In the genomic region with DNA sequence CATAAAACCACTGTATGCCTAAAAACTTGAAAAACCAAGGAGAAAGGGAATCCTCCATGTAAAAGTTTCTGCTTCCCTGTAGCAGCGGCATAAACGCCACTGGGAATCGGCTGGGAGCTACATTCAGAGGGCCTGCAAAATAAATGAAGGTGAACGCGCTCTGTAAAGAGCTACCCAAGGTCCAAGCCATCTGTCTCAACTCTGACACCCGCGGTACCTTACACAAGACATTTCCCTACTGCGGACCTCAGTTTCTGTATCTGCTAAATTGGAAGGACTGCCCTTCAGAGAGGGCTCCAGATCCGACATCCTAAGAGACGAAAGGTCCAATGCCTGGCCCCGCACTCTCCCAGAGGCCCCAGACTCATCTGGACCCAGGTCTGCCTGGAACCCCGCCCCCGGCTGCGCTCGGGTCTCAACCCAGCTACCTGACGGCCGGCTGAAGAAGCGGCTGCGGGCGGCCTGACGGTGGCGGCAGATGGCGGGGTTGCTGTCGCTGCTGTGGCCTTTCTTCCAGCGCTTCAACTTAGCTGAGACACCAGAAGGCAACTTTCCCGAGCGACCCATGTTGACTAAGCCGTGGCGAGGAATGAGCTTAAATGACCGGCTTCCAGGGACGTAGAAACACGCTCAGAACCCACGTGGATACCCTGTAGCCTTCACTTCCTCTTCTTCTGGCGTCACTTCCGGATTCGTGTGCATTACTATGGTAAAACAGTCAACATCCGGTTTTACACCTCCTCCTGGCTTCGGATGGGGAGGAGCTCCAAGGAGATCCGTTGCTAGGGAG, we compare ENCODE assay signal across 1 cellular context.
TF ChIP-seq lines count a peak whose summit lies in the region.

A gene with protein sequence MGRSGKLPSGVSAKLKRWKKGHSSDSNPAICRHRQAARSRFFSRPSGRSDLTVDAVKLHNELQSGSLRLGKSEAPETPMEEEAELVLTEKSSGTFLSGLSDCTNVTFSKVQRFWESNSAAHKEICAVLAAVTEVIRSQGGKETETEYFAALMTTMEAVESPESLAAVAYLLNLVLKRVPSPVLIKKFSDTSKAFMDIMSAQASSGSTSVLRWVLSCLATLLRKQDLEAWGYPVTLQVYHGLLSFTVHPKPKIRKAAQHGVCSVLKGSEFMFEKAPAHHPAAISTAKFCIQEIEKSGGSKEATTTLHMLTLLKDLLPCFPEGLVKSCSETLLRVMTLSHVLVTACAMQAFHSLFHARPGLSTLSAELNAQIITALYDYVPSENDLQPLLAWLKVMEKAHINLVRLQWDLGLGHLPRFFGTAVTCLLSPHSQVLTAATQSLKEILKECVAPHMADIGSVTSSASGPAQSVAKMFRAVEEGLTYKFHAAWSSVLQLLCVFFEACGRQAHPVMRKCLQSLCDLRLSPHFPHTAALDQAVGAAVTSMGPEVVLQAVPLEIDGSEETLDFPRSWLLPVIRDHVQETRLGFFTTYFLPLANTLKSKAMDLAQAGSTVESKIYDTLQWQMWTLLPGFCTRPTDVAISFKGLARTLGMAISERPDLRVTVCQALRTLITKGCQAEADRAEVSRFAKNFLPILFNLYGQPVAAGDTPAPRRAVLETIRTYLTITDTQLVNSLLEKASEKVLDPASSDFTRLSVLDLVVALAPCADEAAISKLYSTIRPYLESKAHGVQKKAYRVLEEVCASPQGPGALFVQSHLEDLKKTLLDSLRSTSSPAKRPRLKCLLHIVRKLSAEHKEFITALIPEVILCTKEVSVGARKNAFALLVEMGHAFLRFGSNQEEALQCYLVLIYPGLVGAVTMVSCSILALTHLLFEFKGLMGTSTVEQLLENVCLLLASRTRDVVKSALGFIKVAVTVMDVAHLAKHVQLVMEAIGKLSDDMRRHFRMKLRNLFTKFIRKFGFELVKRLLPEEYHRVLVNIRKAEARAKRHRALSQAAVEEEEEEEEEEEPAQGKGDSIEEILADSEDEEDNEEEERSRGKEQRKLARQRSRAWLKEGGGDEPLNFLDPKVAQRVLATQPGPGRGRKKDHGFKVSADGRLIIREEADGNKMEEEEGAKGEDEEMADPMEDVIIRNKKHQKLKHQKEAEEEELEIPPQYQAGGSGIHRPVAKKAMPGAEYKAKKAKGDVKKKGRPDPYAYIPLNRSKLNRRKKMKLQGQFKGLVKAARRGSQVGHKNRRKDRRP (N-terminal part only) (minus strand): TSS at position 676 of the 790 bp plus-strand sequence. CDS start 109 bp downstream, at position 567.

TF ChIP-seq in K562, 482 proteins besides CTCF, POLR2A, EP300 and RAD21 (continued from another document and continues in another):
- TF ChIP-seq, protein P1, sequence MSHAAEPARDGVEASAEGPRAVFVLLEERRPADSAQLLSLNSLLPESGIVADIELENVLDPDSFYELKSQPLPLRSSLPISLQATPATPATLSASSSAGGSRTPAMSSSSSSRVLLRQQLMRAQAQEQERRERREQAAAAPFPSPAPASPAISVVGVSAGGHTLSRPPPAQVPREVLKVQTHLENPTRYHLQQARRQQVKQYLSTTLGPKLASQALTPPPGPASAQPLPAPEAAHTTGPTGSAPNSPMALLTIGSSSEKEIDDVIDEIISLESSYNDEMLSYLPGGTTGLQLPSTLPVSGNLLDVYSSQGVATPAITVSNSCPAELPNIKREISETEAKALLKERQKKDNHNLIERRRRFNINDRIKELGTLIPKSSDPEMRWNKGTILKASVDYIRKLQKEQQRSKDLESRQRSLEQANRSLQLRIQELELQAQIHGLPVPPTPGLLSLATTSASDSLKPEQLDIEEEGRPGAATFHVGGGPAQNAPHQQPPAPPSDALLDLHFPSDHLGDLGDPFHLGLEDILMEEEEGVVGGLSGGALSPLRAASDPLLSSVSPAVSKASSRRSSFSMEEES (CRISPR knock-in tag; IDR thresholded peaks at IDR 0.05): no peak
- TF ChIP-seq RBM15 (IDR thresholded peaks at IDR 0.05; ENCODE audit: insufficient read depth, low read length) (no peak), ZNF12 (CRISPR knock-in tag; IDR thresholded peaks at IDR 0.05) (no peak), MYNN (IDR thresholded peaks at IDR 0.05) (no peak; the same call in 1 of the 2 replicates), MYNN (CRISPR knock-in tag; IDR thresholded peaks at IDR 0.05) (no peak), ZNF263 (CRISPR knock-in tag; IDR thresholded peaks at IDR 0.05; ENCODE audit: borderline replicate concordance) (no peak), IFI16 (CRISPR knock-in tag; IDR thresholded peaks at IDR 0.05) (no peak)
- TF ChIP-seq, protein P2, sequence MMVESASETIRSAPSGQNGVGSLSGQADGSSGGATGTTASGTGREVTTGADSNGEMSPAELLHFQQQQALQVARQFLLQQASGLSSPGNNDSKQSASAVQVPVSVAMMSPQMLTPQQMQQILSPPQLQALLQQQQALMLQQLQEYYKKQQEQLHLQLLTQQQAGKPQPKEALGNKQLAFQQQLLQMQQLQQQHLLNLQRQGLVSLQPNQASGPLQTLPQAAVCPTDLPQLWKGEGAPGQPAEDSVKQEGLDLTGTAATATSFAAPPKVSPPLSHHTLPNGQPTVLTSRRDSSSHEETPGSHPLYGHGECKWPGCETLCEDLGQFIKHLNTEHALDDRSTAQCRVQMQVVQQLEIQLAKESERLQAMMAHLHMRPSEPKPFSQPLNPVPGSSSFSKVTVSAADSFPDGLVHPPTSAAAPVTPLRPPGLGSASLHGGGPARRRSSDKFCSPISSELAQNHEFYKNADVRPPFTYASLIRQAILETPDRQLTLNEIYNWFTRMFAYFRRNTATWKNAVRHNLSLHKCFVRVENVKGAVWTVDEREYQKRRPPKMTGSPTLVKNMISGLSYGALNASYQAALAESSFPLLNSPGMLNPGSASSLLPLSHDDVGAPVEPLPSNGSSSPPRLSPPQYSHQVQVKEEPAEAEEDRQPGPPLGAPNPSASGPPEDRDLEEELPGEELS (CRISPR knock-in tag; IDR thresholded peaks at IDR 0.05; ENCODE audit: borderline replicate concordance): no peak
- TF ChIP-seq, protein P3, sequence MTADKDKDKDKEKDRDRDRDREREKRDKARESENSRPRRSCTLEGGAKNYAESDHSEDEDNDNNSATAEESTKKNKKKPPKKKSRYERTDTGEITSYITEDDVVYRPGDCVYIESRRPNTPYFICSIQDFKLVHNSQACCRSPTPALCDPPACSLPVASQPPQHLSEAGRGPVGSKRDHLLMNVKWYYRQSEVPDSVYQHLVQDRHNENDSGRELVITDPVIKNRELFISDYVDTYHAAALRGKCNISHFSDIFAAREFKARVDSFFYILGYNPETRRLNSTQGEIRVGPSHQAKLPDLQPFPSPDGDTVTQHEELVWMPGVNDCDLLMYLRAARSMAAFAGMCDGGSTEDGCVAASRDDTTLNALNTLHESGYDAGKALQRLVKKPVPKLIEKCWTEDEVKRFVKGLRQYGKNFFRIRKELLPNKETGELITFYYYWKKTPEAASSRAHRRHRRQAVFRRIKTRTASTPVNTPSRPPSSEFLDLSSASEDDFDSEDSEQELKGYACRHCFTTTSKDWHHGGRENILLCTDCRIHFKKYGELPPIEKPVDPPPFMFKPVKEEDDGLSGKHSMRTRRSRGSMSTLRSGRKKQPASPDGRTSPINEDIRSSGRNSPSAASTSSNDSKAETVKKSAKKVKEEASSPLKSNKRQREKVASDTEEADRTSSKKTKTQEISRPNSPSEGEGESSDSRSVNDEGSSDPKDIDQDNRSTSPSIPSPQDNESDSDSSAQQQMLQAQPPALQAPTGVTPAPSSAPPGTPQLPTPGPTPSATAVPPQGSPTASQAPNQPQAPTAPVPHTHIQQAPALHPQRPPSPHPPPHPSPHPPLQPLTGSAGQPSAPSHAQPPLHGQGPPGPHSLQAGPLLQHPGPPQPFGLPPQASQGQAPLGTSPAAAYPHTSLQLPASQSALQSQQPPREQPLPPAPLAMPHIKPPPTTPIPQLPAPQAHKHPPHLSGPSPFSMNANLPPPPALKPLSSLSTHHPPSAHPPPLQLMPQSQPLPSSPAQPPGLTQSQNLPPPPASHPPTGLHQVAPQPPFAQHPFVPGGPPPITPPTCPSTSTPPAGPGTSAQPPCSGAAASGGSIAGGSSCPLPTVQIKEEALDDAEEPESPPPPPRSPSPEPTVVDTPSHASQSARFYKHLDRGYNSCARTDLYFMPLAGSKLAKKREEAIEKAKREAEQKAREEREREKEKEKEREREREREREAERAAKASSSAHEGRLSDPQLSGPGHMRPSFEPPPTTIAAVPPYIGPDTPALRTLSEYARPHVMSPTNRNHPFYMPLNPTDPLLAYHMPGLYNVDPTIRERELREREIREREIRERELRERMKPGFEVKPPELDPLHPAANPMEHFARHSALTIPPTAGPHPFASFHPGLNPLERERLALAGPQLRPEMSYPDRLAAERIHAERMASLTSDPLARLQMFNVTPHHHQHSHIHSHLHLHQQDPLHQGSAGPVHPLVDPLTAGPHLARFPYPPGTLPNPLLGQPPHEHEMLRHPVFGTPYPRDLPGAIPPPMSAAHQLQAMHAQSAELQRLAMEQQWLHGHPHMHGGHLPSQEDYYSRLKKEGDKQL (CRISPR knock-in tag; IDR thresholded peaks at IDR 0.05; ENCODE audit: borderline replicate concordance): 0 out of 2 replicates have a peak, but pooled peaks have one; percentile 39
- TF ChIP-seq, protein P4, sequence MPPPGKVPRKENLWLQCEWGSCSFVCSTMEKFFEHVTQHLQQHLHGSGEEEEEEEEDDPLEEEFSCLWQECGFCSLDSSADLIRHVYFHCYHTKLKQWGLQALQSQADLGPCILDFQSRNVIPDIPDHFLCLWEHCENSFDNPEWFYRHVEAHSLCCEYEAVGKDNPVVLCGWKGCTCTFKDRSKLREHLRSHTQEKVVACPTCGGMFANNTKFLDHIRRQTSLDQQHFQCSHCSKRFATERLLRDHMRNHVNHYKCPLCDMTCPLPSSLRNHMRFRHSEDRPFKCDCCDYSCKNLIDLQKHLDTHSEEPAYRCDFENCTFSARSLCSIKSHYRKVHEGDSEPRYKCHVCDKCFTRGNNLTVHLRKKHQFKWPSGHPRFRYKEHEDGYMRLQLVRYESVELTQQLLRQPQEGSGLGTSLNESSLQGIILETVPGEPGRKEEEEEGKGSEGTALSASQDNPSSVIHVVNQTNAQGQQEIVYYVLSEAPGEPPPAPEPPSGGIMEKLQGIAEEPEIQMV (tag; conservative IDR thresholded peaks at IDR 0.05; ENCODE audit: low read depth): no peak
- TF ChIP-seq, protein P5, sequence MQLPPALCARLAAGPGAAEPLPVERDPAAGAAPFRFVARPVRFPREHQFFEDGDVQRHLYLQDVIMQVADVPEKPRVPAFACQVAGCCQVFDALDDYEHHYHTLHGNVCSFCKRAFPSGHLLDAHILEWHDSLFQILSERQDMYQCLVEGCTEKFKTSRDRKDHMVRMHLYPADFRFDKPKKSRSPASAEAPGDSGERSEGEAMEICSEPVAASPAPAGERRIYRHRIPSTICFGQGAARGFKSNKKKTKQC (CRISPR knock-in tag; IDR thresholded peaks at IDR 0.05): no peak
- TF ChIP-seq, protein P6, sequence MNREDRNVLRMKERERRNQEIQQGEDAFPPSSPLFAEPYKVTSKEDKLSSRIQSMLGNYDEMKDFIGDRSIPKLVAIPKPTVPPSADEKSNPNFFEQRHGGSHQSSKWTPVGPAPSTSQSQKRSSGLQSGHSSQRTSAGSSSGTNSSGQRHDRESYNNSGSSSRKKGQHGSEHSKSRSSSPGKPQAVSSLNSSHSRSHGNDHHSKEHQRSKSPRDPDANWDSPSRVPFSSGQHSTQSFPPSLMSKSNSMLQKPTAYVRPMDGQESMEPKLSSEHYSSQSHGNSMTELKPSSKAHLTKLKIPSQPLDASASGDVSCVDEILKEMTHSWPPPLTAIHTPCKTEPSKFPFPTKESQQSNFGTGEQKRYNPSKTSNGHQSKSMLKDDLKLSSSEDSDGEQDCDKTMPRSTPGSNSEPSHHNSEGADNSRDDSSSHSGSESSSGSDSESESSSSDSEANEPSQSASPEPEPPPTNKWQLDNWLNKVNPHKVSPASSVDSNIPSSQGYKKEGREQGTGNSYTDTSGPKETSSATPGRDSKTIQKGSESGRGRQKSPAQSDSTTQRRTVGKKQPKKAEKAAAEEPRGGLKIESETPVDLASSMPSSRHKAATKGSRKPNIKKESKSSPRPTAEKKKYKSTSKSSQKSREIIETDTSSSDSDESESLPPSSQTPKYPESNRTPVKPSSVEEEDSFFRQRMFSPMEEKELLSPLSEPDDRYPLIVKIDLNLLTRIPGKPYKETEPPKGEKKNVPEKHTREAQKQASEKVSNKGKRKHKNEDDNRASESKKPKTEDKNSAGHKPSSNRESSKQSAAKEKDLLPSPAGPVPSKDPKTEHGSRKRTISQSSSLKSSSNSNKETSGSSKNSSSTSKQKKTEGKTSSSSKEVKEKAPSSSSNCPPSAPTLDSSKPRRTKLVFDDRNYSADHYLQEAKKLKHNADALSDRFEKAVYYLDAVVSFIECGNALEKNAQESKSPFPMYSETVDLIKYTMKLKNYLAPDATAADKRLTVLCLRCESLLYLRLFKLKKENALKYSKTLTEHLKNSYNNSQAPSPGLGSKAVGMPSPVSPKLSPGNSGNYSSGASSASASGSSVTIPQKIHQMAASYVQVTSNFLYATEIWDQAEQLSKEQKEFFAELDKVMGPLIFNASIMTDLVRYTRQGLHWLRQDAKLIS (CRISPR knock-in tag; IDR thresholded peaks at IDR 0.05): peak; percentile 81; the same call in 1 of the 2 replicates
- TF ChIP-seq, protein P7, sequence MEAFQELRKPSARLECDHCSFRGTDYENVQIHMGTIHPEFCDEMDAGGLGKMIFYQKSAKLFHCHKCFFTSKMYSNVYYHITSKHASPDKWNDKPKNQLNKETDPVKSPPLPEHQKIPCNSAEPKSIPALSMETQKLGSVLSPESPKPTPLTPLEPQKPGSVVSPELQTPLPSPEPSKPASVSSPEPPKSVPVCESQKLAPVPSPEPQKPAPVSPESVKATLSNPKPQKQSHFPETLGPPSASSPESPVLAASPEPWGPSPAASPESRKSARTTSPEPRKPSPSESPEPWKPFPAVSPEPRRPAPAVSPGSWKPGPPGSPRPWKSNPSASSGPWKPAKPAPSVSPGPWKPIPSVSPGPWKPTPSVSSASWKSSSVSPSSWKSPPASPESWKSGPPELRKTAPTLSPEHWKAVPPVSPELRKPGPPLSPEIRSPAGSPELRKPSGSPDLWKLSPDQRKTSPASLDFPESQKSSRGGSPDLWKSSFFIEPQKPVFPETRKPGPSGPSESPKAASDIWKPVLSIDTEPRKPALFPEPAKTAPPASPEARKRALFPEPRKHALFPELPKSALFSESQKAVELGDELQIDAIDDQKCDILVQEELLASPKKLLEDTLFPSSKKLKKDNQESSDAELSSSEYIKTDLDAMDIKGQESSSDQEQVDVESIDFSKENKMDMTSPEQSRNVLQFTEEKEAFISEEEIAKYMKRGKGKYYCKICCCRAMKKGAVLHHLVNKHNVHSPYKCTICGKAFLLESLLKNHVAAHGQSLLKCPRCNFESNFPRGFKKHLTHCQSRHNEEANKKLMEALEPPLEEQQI (IDR thresholded peaks at IDR 0.05): no peak
- TF ChIP-seq, protein P8, sequence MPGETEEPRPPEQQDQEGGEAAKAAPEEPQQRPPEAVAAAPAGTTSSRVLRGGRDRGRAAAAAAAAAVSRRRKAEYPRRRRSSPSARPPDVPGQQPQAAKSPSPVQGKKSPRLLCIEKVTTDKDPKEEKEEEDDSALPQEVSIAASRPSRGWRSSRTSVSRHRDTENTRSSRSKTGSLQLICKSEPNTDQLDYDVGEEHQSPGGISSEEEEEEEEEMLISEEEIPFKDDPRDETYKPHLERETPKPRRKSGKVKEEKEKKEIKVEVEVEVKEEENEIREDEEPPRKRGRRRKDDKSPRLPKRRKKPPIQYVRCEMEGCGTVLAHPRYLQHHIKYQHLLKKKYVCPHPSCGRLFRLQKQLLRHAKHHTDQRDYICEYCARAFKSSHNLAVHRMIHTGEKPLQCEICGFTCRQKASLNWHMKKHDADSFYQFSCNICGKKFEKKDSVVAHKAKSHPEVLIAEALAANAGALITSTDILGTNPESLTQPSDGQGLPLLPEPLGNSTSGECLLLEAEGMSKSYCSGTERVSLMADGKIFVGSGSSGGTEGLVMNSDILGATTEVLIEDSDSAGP (CRISPR knock-in tag; IDR thresholded peaks at IDR 0.05): peak; percentile 28; the same call in 1 of the 2 replicates
